In genomic region chr22:50236731-50237409, GRCh38 we compare ENCODE assay signal across 9 cellular contexts. TPM values are rescaled to one million over a fixed set of nuclear protein-coding genes. Genes with fewer than 3 reads are reported as not detected.
DNase-seq lines count a peak whose midpoint lies in the region; ATAC-seq, FAIRE-seq and TF ChIP-seq lines count a peak whose summit lies in the region.
"Had no signal": no experiment of that assay in that cellular context is flagged by ENCODE, and none has a peak within 500 bp of the region (broad histone marks: within the 10 kb centered on the region; RNA-seq: fewer than 3 reads in every experiment).

No MANE protein-coding gene starts in this region.

- H3K9me3 Mint-ChIP-seq in activated naive CD8-positive, alpha-beta T cell treated with anti-CD3 and anti-CD28 coated beads, Interleukin-2, amount 50 U/mL, for 24 hours, result peaks cover 6% of the 10 kb centered on the region
- peaks cover 12% of the 10 kb centered on the region for H3K9me3 Mint-ChIP-seq in activated naive CD8-positive, alpha-beta T cell treated with anti-CD3 and anti-CD28 coated beads for 36 hours

- H2AFZ ChIP-seq in endothelial cell of umbilical vein (ENCODE audit: low read depth, low read length) (no peak overlapping the region), smooth muscle cell (ENCODE audit: low read depth) (no peak overlapping the region)

- no peaks in the 10 kb centered on the region for H3K9me1 ChIP-seq in endothelial cell of umbilical vein (replicated peaks; ENCODE audit: control insufficient read depth, extremely low read depth, insufficient read depth, low read length)

- no peak for DNase-seq in activated naive CD8-positive, alpha-beta T cell treated with anti-CD3 and anti-CD28 coated beads, Interleukin-2, amount 50 U/mL, for 24 hours
- DNase-seq in activated naive CD8-positive, alpha-beta T cell treated with anti-CD3 and anti-CD28 coated beads for 36 hours, result no peak
- DNase-seq in NCI-H146 treated with DMSO at 0.1 percent for 48 hours (lab: John Stamatoyannopoulos, UW; ENCODE audit: unreplicated experiment) (peak; percentile 5), endothelial cell of umbilical vein (ENCODE audit: low read depth, low spot score) (no peak), smooth muscle cell (lab: John Stamatoyannopoulos, UW; ENCODE audit: unreplicated experiment) (no peak), kidney tubule cell (ENCODE audit: low spot score) (no peak), NCI-H128 (lab: John Stamatoyannopoulos, UW; ENCODE audit: unreplicated experiment) (no peak), ascending aorta (ENCODE audit: low spot score in 2 of 2) (no peak)

- H3K27me3 ChIP-seq in endothelial cell of umbilical vein (ENCODE audit: control insufficient read depth in 2 of 2, insufficient read depth in 2 of 2, low read length in 2 of 2) (no peaks in the 10 kb centered on the region), smooth muscle cell (ENCODE audit: low read depth) (no peaks in the 10 kb centered on the region), ascending aorta (no peaks in the 10 kb centered on the region)
- H3K27me3 ChIP-seq: esophagus muscularis mucosa had no signal

- dilution Hi-C loops in endothelial cell of umbilical vein (cut with MboI; ENCODE audit: extremely low pct_ligation_motif_present, low sequenced_read_pairs), result no loop called here

- peaks cover 22% of the 10 kb centered on the region for H3K36me3 Mint-ChIP-seq in activated naive CD8-positive, alpha-beta T cell treated with anti-CD3 and anti-CD28 coated beads, Interleukin-2, amount 50 U/mL, for 24 hours (ENCODE audit: low read depth)
- H3K36me3 Mint-ChIP-seq in activated naive CD8-positive, alpha-beta T cell treated with anti-CD3 and anti-CD28 coated beads for 36 hours, result peaks cover 22% of the 10 kb centered on the region

- H3K4me1 Mint-ChIP-seq in activated naive CD8-positive, alpha-beta T cell treated with anti-CD3 and anti-CD28 coated beads, Interleukin-2, amount 50 U/mL, for 24 hours, result peaks cover 12% of the 10 kb centered on the region
- H3K4me1 Mint-ChIP-seq in activated naive CD8-positive, alpha-beta T cell treated with anti-CD3 and anti-CD28 coated beads for 36 hours, result peaks cover 17% of the 10 kb centered on the region

- TF ChIP-seq CTCF in endothelial cell of umbilical vein (IDR thresholded peaks at IDR 0.05; ENCODE audit: extremely low read depth in 1 of 2, insufficient read depth in 1 of 2, low read depth in 1 of 2, low read length in 2 of 2), result peak; percentile 45 to 53
- peak; percentile 34 for TF ChIP-seq CTCF in smooth muscle cell (IDR thresholded peaks at IDR 0.05; ENCODE audit: borderline replicate concordance, insufficient read depth, poor library complexity, severe bottlenecking)
- no peak for TF ChIP-seq CTCF in ascending aorta (IDR thresholded peaks at IDR 0.05)

- H3K36me3 ChIP-seq in endothelial cell of umbilical vein (ENCODE audit: control insufficient read depth in 2 of 2, extremely low read depth in 1 of 2, insufficient read depth in 2 of 2, low read length in 2 of 2) (peaks cover 0 to 14% of the 10 kb centered on the region in 2 experiments), smooth muscle cell (ENCODE audit: low read depth) (no peaks in the 10 kb centered on the region), ascending aorta (peaks cover 29 to 31% of the 10 kb centered on the region in 2 donors)

- 85% methylated on average over 11 of the region's 11 CpGs for WGBS in smooth muscle cell (ENCODE audit: low lambda C conversion rate)

- no peaks in the 10 kb centered on the region for H3K27me3 Mint-ChIP-seq in activated naive CD8-positive, alpha-beta T cell treated with anti-CD3 and anti-CD28 coated beads, Interleukin-2, amount 50 U/mL, for 24 hours
- no peaks in the 10 kb centered on the region for H3K27me3 Mint-ChIP-seq in activated naive CD8-positive, alpha-beta T cell treated with anti-CD3 and anti-CD28 coated beads for 36 hours

- no peaks in the 10 kb centered on the region for H3F3A ChIP-seq in smooth muscle cell (ENCODE audit: low read depth)

- H4K20me1 ChIP-seq in endothelial cell of umbilical vein (replicated peaks; ENCODE audit: control insufficient read depth, extremely low read depth, insufficient read depth, low read length), result no peaks in the 10 kb centered on the region
- peaks cover 77% of the 10 kb centered on the region for H4K20me1 ChIP-seq in smooth muscle cell (ENCODE audit: low read depth)

- H3K9ac ChIP-seq in endothelial cell of umbilical vein (replicated peaks; ENCODE audit: extremely low read depth, insufficient read depth, low read length) (no peak overlapping the region), smooth muscle cell (ENCODE audit: low read depth) (no peak overlapping the region)

- POLR2A ChIA-PET in endothelial cell of umbilical vein (lab: Charles Lee), result no interaction called here

- FAIRE-seq in endothelial cell of umbilical vein (lab: Jason Lieb, UNC), result peak; percentile 82

- no peak for TF ChIP-seq POLR2A in endothelial cell of umbilical vein (IDR thresholded peaks at IDR 0.05; ENCODE audit: low read depth, low read length)

- intact Hi-C loops in endothelial cell of umbilical vein (cut with micrococcal nuclease), result no loop called here
- intact Hi-C loops in ascending aorta (cut with DNase I), result no loop called here

- H3K4me3 ChIP-seq in endothelial cell of umbilical vein (replicated peaks in 1 of 3; ENCODE audit: insufficient read depth in 1 of 3, low read depth in 1 of 3, low read length in 3 of 3) (no peak overlapping the region), smooth muscle cell (no peak overlapping the region), ascending aorta (no peak overlapping the region)
- H3K4me3 ChIP-seq: esophagus muscularis mucosa had no signal

- H3K9me3 ChIP-seq in endothelial cell of umbilical vein (replicated peaks; ENCODE audit: control insufficient read depth, insufficient read depth, low read length) (no peaks in the 10 kb centered on the region), smooth muscle cell (replicated peaks; ENCODE audit: low read depth) (no peaks in the 10 kb centered on the region), ascending aorta (no peaks in the 10 kb centered on the region)
- H3K9me3 ChIP-seq: esophagus muscularis mucosa had no signal

- H3K27ac ChIP-seq in endothelial cell of umbilical vein (ENCODE audit: insufficient read depth, low read depth, low read length), result no peak overlapping the region
- no peak overlapping the region for H3K27ac ChIP-seq in smooth muscle cell (ENCODE audit: low read depth)
- H3K27ac ChIP-seq in ascending aorta, result no peak overlapping the region
- H3K27ac ChIP-seq: esophagus muscularis mucosa had no signal

- H3K4me1 ChIP-seq in endothelial cell of umbilical vein (ENCODE audit: control insufficient read depth, extremely low read depth, insufficient read depth, low read length) (peaks cover 4% of the 10 kb centered on the region), smooth muscle cell (ENCODE audit: low read depth) (peaks cover 5% of the 10 kb centered on the region), ascending aorta (peaks cover 0 to 9% of the 10 kb centered on the region in 2 donors)

- ATAC-seq in activated naive CD8-positive, alpha-beta T cell treated with anti-CD3 and anti-CD28 coated beads, Interleukin-2, amount 50 U/mL, for 24 hours, result peak; percentile 22

- CTCF ChIA-PET in endothelial cell of umbilical vein (lab: Charles Lee), result interaction anchor here (0.5 to 1.6 kb wide), 10 partner anchors 9 to 469 kb away, joined by 3 to 10 read pairs (median 4); partner anchors contain the start of gene SCO2

- H3K79me2 ChIP-seq in endothelial cell of umbilical vein (ENCODE audit: control insufficient read depth, insufficient read depth, low read length) (peaks cover 36% of the 10 kb centered on the region), smooth muscle cell (ENCODE audit: low read depth) (peaks cover 30% of the 10 kb centered on the region)

- no peak overlapping the region for H3K27ac Mint-ChIP-seq in activated naive CD8-positive, alpha-beta T cell treated with anti-CD3 and anti-CD28 coated beads, Interleukin-2, amount 50 U/mL, for 24 hours
- H3K27ac Mint-ChIP-seq in activated naive CD8-positive, alpha-beta T cell treated with anti-CD3 and anti-CD28 coated beads for 36 hours, result no peak overlapping the region

- no peak overlapping the region for H3K4me3 Mint-ChIP-seq in activated naive CD8-positive, alpha-beta T cell treated with anti-CD3 and anti-CD28 coated beads, Interleukin-2, amount 50 U/mL, for 24 hours
- H3K4me3 Mint-ChIP-seq in activated naive CD8-positive, alpha-beta T cell treated with anti-CD3 and anti-CD28 coated beads for 36 hours, result no peak overlapping the region

- BruUV-seq in endothelial cell of umbilical vein (replicated peaks; lab: Mats Ljungman, UMichigan), result no TSS peak

- H3K4me2 ChIP-seq in endothelial cell of umbilical vein (ENCODE audit: insufficient read depth, low read length) (no peak overlapping the region), smooth muscle cell (no peak overlapping the region)

RNA-seq across cellular contexts. Expression of gene TUBGCP6, which starts 8.0 kb away (rescaled TPM):
- 10 to 100 TPM; 38.7 to 41.7 TPM for total RNA-seq in activated naive CD8-positive, alpha-beta T cell treated with anti-CD3 and anti-CD28 coated beads for 36 hours
- total RNA-seq in endothelial cell of umbilical vein, result 41.5 and 45.3 TPM in 2 replicates
- polyA plus RNA-seq in endothelial cell of umbilical vein, result 33.1 and 42.7 TPM in 2 replicates
- polyA plus RNA-seq in endothelial cell of umbilical vein (2011; cell fraction: cytosol; rRNA removed), result 7.6 and 13.4 TPM in 2 replicates
- 261 and 282 TPM in 2 replicates for polyA plus RNA-seq in endothelial cell of umbilical vein (2011; cell fraction: nucleus; rRNA removed)
- polyA plus RNA-seq in endothelial cell of umbilical vein (2012), result 19.7 and 24.2 TPM in 2 replicates
- polyA minus RNA-seq in endothelial cell of umbilical vein, result 23.3 and 25.1 TPM in 2 replicates
- 5.6 TPM for polyA minus RNA-seq in endothelial cell of umbilical vein (2011; cell fraction: cytosol; rRNA and poly(A)+ RNA removed)
- 38.8 and 57.6 TPM in 2 replicates for polyA minus RNA-seq in endothelial cell of umbilical vein (2011; cell fraction: nucleus; rRNA and poly(A)+ RNA removed)
- 10.0 and 10.6 TPM in 2 replicates for total RNA-seq in smooth muscle cell
- polyA plus RNA-seq in smooth muscle cell, result 22.7 and 26.0 TPM in 2 replicates
- 58.1 TPM for total RNA-seq in ascending aorta

RNA-seq across cellular contexts. Expression of gene HDAC10, which starts 14.2 kb away (rescaled TPM):
- 10 to 100 TPM; 37.3 to 42.3 TPM for total RNA-seq in activated naive CD8-positive, alpha-beta T cell treated with anti-CD3 and anti-CD28 coated beads for 36 hours
- 42.4 and 47.0 TPM in 2 replicates for total RNA-seq in endothelial cell of umbilical vein
- polyA plus RNA-seq in endothelial cell of umbilical vein, result 32.6 and 38.3 TPM in 2 replicates
- polyA plus RNA-seq in endothelial cell of umbilical vein (2011; cell fraction: cytosol; rRNA removed), result 5.5 and 8.8 TPM in 2 replicates
- 193 and 224 TPM in 2 replicates for polyA plus RNA-seq in endothelial cell of umbilical vein (2011; cell fraction: nucleus; rRNA removed)
- polyA plus RNA-seq in endothelial cell of umbilical vein (2012), result 22.9 and 34.1 TPM in 2 replicates
- polyA minus RNA-seq in endothelial cell of umbilical vein, result 15.7 and 19.6 TPM in 2 replicates
- polyA minus RNA-seq in endothelial cell of umbilical vein (2011; cell fraction: cytosol; rRNA and poly(A)+ RNA removed), result 5.1 TPM
- 30.4 and 61.3 TPM in 2 replicates for polyA minus RNA-seq in endothelial cell of umbilical vein (2011; cell fraction: nucleus; rRNA and poly(A)+ RNA removed)
- 5.1 and 9.5 TPM in 2 replicates for total RNA-seq in smooth muscle cell
- polyA plus RNA-seq in smooth muscle cell, result 12.8 and 15.7 TPM in 2 replicates
- total RNA-seq in ascending aorta, result 73.2 TPM

RNA-seq across cellular contexts. Expression of gene MAPK12, which starts 24.6 kb away (rescaled TPM):
- total RNA-seq in activated naive CD8-positive, alpha-beta T cell treated with anti-CD3 and anti-CD28 coated beads for 36 hours, result 1 to 10 TPM; 3.5 to 3.6 TPM
- total RNA-seq in endothelial cell of umbilical vein, result 67.9 and 72.3 TPM in 2 replicates
- 86.8 and 90.2 TPM in 2 replicates for polyA plus RNA-seq in endothelial cell of umbilical vein
- 50.3 and 67.5 TPM in 2 replicates for polyA plus RNA-seq in endothelial cell of umbilical vein (2011; cell fraction: cytosol; rRNA removed)
- 241 and 284 TPM in 2 replicates for polyA plus RNA-seq in endothelial cell of umbilical vein (2011; cell fraction: nucleus; rRNA removed)
- polyA plus RNA-seq in endothelial cell of umbilical vein (2012), result 46.0 and 62.2 TPM in 2 replicates
- 51.9 and 76.1 TPM in 2 replicates for polyA minus RNA-seq in endothelial cell of umbilical vein
- polyA minus RNA-seq in endothelial cell of umbilical vein (2011; cell fraction: cytosol; rRNA and poly(A)+ RNA removed), result 9.8 TPM
- polyA minus RNA-seq in endothelial cell of umbilical vein (2011; cell fraction: nucleus; rRNA and poly(A)+ RNA removed), result 48.7 and 88.7 TPM in 2 replicates
- total RNA-seq in smooth muscle cell, result 9.5 and 14.9 TPM in 2 replicates
- 26.2 and 27.8 TPM in 2 replicates for polyA plus RNA-seq in smooth muscle cell
- total RNA-seq in ascending aorta, result 29.4 TPM

RNA-seq across cellular contexts. Expression of gene MAPK11, which starts 33.3 kb away (rescaled TPM):
- total RNA-seq in activated naive CD8-positive, alpha-beta T cell treated with anti-CD3 and anti-CD28 coated beads for 36 hours, result 1 to 10 TPM; 3.2 to 3.3 TPM
- total RNA-seq in endothelial cell of umbilical vein (26.3 and 29.4 TPM in 2 replicates), smooth muscle cell (2.8 and 4.2 TPM in 2 replicates), ascending aorta (117 TPM)
- polyA plus RNA-seq in endothelial cell of umbilical vein (22.8 and 30.2 TPM in 2 replicates), smooth muscle cell (0.65 and 1.4 TPM in 2 replicates)
- 13.7 and 19.8 TPM in 2 replicates for polyA plus RNA-seq in endothelial cell of umbilical vein (2011; cell fraction: cytosol; rRNA removed)
- 47.9 and 63.7 TPM in 2 replicates for polyA plus RNA-seq in endothelial cell of umbilical vein (2011; cell fraction: nucleus; rRNA removed)
- 19.7 and 28.3 TPM in 2 replicates for polyA plus RNA-seq in endothelial cell of umbilical vein (2012)
- 17.9 and 22.1 TPM in 2 replicates for polyA minus RNA-seq in endothelial cell of umbilical vein
- 0.51 TPM for polyA minus RNA-seq in endothelial cell of umbilical vein (2011; cell fraction: cytosol; rRNA and poly(A)+ RNA removed)
- 11.3 and 17.4 TPM in 2 replicates for polyA minus RNA-seq in endothelial cell of umbilical vein (2011; cell fraction: nucleus; rRNA and poly(A)+ RNA removed)

RNA-seq across cellular contexts. Expression of gene SELENOO, which starts 36.1 kb away (rescaled TPM):
- 10 to 100 TPM; 20.0 to 20.9 TPM for total RNA-seq in activated naive CD8-positive, alpha-beta T cell treated with anti-CD3 and anti-CD28 coated beads for 36 hours
- total RNA-seq in endothelial cell of umbilical vein, result 24.1 and 28.0 TPM in 2 replicates
- 37.5 and 45.8 TPM in 2 replicates for polyA plus RNA-seq in endothelial cell of umbilical vein
- 17.7 and 23.1 TPM in 2 replicates for polyA plus RNA-seq in endothelial cell of umbilical vein (2011; cell fraction: cytosol; rRNA removed)
- 82.2 and 94.2 TPM in 2 replicates for polyA plus RNA-seq in endothelial cell of umbilical vein (2011; cell fraction: nucleus; rRNA removed)
- 13.8 and 16.8 TPM in 2 replicates for polyA plus RNA-seq in endothelial cell of umbilical vein (2012)
- 11.1 and 16.1 TPM in 2 replicates for polyA minus RNA-seq in endothelial cell of umbilical vein
- polyA minus RNA-seq in endothelial cell of umbilical vein (2011; cell fraction: cytosol; rRNA and poly(A)+ RNA removed), result 9.7 TPM
- polyA minus RNA-seq in endothelial cell of umbilical vein (2011; cell fraction: nucleus; rRNA and poly(A)+ RNA removed), result 11.9 and 16.8 TPM in 2 replicates
- 9.0 and 16.3 TPM in 2 replicates for total RNA-seq in smooth muscle cell
- polyA plus RNA-seq in smooth muscle cell, result 21.3 and 28.4 TPM in 2 replicates
- total RNA-seq in ascending aorta, result 41.7 TPM

Comparison
In these comparisons a context has a peak if more than half of its experiments do, and no peak if none do; other contexts are left out.
1. CTCF ChIP-seq: peak in endothelial cell of umbilical vein (2 of 2) and smooth muscle cell (single experiment); none in ascending aorta (0 of 3).